Comparison of ENCODE assay signal across 28 cellular contexts in genomic region chr21:31671931-31672330, GRCh38. TPM values are rescaled to one million over a fixed set of nuclear protein-coding genes. Genes with fewer than 3 reads are reported as not detected.
DNase-seq lines count a peak whose midpoint lies in the region; ATAC-seq and TF ChIP-seq lines count a peak whose summit lies in the region.
"Had no signal": no experiment of that assay in that cellular context is flagged by ENCODE, and none has a peak within 500 bp of the region (broad histone marks: within the 10 kb centered on the region; RNA-seq: fewer than 3 reads in every experiment).

No MANE protein-coding gene starts in this region.

- no peaks in the 10 kb centered on the region for H3K9me3 Mint-ChIP-seq in Caco-2 (ENCODE audit: unreplicated experiment)
- H3K9me3 Mint-ChIP-seq in GM23338, result no peaks in the 10 kb centered on the region
- H3K9me3 Mint-ChIP-seq in natural killer cell, result no peaks in the 10 kb centered on the region
- H3K9me3 Mint-ChIP-seq: activated naive CD4-positive, alpha-beta T cell treated with anti-CD3 and anti-CD28 coated beads, Interleukin-2, amount 10 ng/mL, durations not matched to agents 7 days and 5 days; dendritic cell treated with granulocyte-macrophage colony-stimulating factor and Interleukin-4, amounts not matched to agents 40 ng/mL and 50 ng/mL, for 4 days; HFFc6; immature natural killer cell had no signal

- intact Hi-C loops in Caco-2 (cut with micrococcal nuclease; ENCODE audit: unreplicated experiment), result no loop called here
- intact Hi-C loops in natural killer cell (cut with micrococcal nuclease), result no loop called here

- CTCF ChIA-PET in Caco-2 (lab: Charles Lee), result no interaction called here

- H3K36me3 Mint-ChIP-seq in Caco-2 (ENCODE audit: insufficient read depth, unreplicated experiment) (peaks cover 56% of the 10 kb centered on the region), GM23338 (ENCODE audit: low read depth) (peaks cover 25% of the 10 kb centered on the region; the same call in 2 of the 3 replicates), natural killer cell (peaks cover 6% of the 10 kb centered on the region)

- H3K27ac Mint-ChIP-seq in Caco-2 (ENCODE audit: unreplicated experiment), result no peak overlapping the region
- H3K27ac Mint-ChIP-seq in GM23338, result peak overlapping the region; percentile 2; the same call in 1 of the 2 replicates
- H3K27ac Mint-ChIP-seq in natural killer cell, result peak overlapping the region; percentile 5 to 62
- H3K27ac Mint-ChIP-seq: dendritic cell treated with granulocyte-macrophage colony-stimulating factor and Interleukin-4, amounts not matched to agents 40 ng/mL and 50 ng/mL, for 4 days; HFFc6 had no signal

- H3K79me2 ChIP-seq in GM23338 (replicated peaks; ENCODE audit: insufficient read depth), result no peaks in the 10 kb centered on the region
- H3K79me2 ChIP-seq: parathyroid adenoma had no signal

- 0 out of 2 replicates have a peak overlapping the region, but pooled peaks have one; percentile 28 for H3K27ac ChIP-seq in GM23338 (ENCODE audit: low read depth)
- H3K27ac ChIP-seq: cardiac muscle cell, gastrocnemius medialis, left ventricle myocardium inferior, parathyroid adenoma, PC-9, upper lobe of left lung, WERI-Rb-1 had no signal

- H3K4me2 ChIP-seq in GM23338, result no peak overlapping the region
- H3K4me2 ChIP-seq: BLaER1 treated with 17β-estradiol and CSF1 and Interleukin-3, amounts not matched to agents 10 nM and 100 nM; PC-9 had no signal

- H3K4me1 ChIP-seq in Caco-2, result no peaks in the 10 kb centered on the region; the same call in 1 of the 2 replicates
- peaks cover 22% of the 10 kb centered on the region for H3K4me1 ChIP-seq in GM23338 (ENCODE audit: insufficient read depth)
- H3K4me1 ChIP-seq: gastrocnemius medialis, parathyroid adenoma had no signal

- no TSS peak for BruUV-seq in Caco-2 (replicated peaks; lab: Mats Ljungman, UMichigan)

- peaks cover 4% of the 10 kb centered on the region; the same call in 1 of the 2 replicates for H3K36me3 ChIP-seq in Caco-2 (ENCODE audit: control insufficient read depth, insufficient read depth, low read length)
- H3K36me3 ChIP-seq in GM23338 (ENCODE audit: insufficient read depth), result peaks cover 11% of the 10 kb centered on the region; the same call in 1 of the 2 replicates

- peaks cover 5% of the 10 kb centered on the region; the same call in 1 of the 2 replicates for H4K20me1 ChIP-seq in GM23338 (replicated peaks; ENCODE audit: insufficient read depth)

- DNase-seq in Caco-2 (no peak), GM23338 (ENCODE audit: low spot score) (no peak), astrocyte of the hippocampus (ENCODE audit: low read depth, low spot score) (peak; percentile 23), natural killer cell (no peak), cerebellar cortex (ENCODE audit: low spot score) (no peak)
- no peak for DNase-seq in activated CD4-positive, alpha-beta T cell treated with anti-CD3 and anti-CD28 coated beads for 48 hours
- DNase-seq: activated CD4-positive, alpha-beta T cell treated with anti-CD3 and anti-CD28 coated beads, Interleukin-2, amount 50 U/mL, for 4 hours; activated naive CD4-positive, alpha-beta T cell treated with anti-CD3 and anti-CD28 coated beads, Interleukin-2, amount 10 ng/mL, durations not matched to agents 7 days and 5 days; anterior cingulate cortex; Calu3; gastrocnemius medialis; HFFc6; hypothalamus; immature natural killer cell; left ventricle myocardium inferior; midbrain; NCI-H187 treated with DMSO at 0.1 percent for 48 hours; NK-92 treated with Interleukin-12 subunit alpha and Interleukin-12 subunit beta, amount 100 ng/mL, for 24 hours; PC-9; SIG-M5; T-helper 9 cell; WERI-Rb-1 had no signal

- no peak overlapping the region for H2AFZ ChIP-seq in GM23338
- H2AFZ ChIP-seq: parathyroid adenoma, PC-9 had no signal

- no peaks in the 10 kb centered on the region for H3K27me3 Mint-ChIP-seq in Caco-2 (ENCODE audit: insufficient read depth, unreplicated experiment)
- H3K27me3 Mint-ChIP-seq in GM23338 (ENCODE audit: insufficient read depth, low read depth, poor library complexity), result peaks cover 2% of the 10 kb centered on the region
- no peaks in the 10 kb centered on the region for H3K27me3 Mint-ChIP-seq in natural killer cell (ENCODE audit: low read depth in 2 of 2)
- H3K27me3 Mint-ChIP-seq: activated naive CD4-positive, alpha-beta T cell treated with anti-CD3 and anti-CD28 coated beads, Interleukin-2, amount 10 ng/mL, durations not matched to agents 7 days and 5 days; dendritic cell treated with granulocyte-macrophage colony-stimulating factor and Interleukin-4, amounts not matched to agents 40 ng/mL and 50 ng/mL, for 4 days had no signal

- no peaks in the 10 kb centered on the region for H3K9me3 ChIP-seq in Caco-2
- H3K9me3 ChIP-seq: BLaER1 treated with 17β-estradiol and CSF1 and Interleukin-3, amounts not matched to agents 10 nM and 100 nM; gastrocnemius medialis; left ventricle myocardium inferior; upper lobe of left lung had no signal

- H3K4me3 Mint-ChIP-seq in Caco-2 (ENCODE audit: unreplicated experiment) (peak overlapping the region; percentile 29), GM23338 (no peak overlapping the region), natural killer cell (no peak overlapping the region)
- H3K4me3 Mint-ChIP-seq: activated naive CD4-positive, alpha-beta T cell treated with anti-CD3 and anti-CD28 coated beads, Interleukin-2, amount 10 ng/mL, durations not matched to agents 7 days and 5 days; dendritic cell treated with granulocyte-macrophage colony-stimulating factor and Interleukin-4, amounts not matched to agents 40 ng/mL and 50 ng/mL, for 4 days; HFFc6; immature natural killer cell had no signal

- H3F3A ChIP-seq in GM23338 (replicated peaks; ENCODE audit: low read depth), result no peaks in the 10 kb centered on the region

- peak; percentile 60 for ATAC-seq in GM23338
- ATAC-seq in natural killer cell, result no peak
- ATAC-seq in GM18870 (IDR thresholded peaks at IDR 0.05; ENCODE audit: unreplicated experiment), result no peak
- ATAC-seq: gastrocnemius medialis had no signal

- no peak overlapping the region for H3K4me3 ChIP-seq in Caco-2 (ENCODE audit: low read depth, low read length)
- H3K4me3 ChIP-seq in GM23338, result no peak overlapping the region
- H3K4me3 ChIP-seq: BLaER1 treated with 17β-estradiol and CSF1 and Interleukin-3, amounts not matched to agents 10 nM and 100 nM; cardiac muscle cell; gastrocnemius medialis; left ventricle myocardium inferior; PC-9; upper lobe of left lung had no signal

- no peaks in the 10 kb centered on the region for H3K9me2 ChIP-seq in GM23338 (ENCODE audit: insufficient read depth)

- POLR2A ChIA-PET in Caco-2 (lab: Charles Lee), result no interaction called here

- H3K27me3 ChIP-seq in Caco-2 (replicated peaks; ENCODE audit: control insufficient read depth, insufficient read depth, low read length), result no peaks in the 10 kb centered on the region
- no peaks in the 10 kb centered on the region for H3K27me3 ChIP-seq in GM23338 (ENCODE audit: insufficient read depth)
- H3K27me3 ChIP-seq: BLaER1 treated with 17β-estradiol and CSF1 and Interleukin-3, amounts not matched to agents 10 nM and 100 nM; cardiac muscle cell; gastrocnemius medialis; upper lobe of left lung had no signal

- H3K4me1 Mint-ChIP-seq in Caco-2 (ENCODE audit: low read depth, unreplicated experiment) (peaks cover 6% of the 10 kb centered on the region), GM23338 (peaks cover 43% of the 10 kb centered on the region), natural killer cell (peaks cover 4 to 6% of the 10 kb centered on the region in 2 donors)

- TF ChIP-seq CTCF in Caco-2 (IDR thresholded peaks at IDR 0.05; ENCODE audit: insufficient read depth in 1 of 2, low read depth in 1 of 2, low read length in 1 of 2, severe bottlenecking in 1 of 2, unreplicated experiment in 1 of 2) (no peak), GM23338 (conservative IDR thresholded peaks at IDR 0.05; ENCODE audit: low read depth in 2 of 2) (no peak), natural killer cell (IDR thresholded peaks at IDR 0.05) (no peak)

TF ChIP-seq in GM23338, 12 proteins besides CTCF, POLR2A, EP300 and RAD21:
- TF ChIP-seq POLR2AphosphoS5 (IDR thresholded peaks at IDR 0.05; ENCODE audit: low read depth), result peak; percentile 2; the same call in 1 of the 2 replicates
- no peak for TF ChIP-seq EZH2 (IDR thresholded peaks at IDR 0.05; ENCODE audit: low read depth, unreplicated experiment)

RNA-seq across cellular contexts. Expression of gene SOD1, which starts 12.4 kb away (rescaled TPM):
- total RNA-seq in Caco-2 (2022) (227 and 238 TPM in 2 replicates), natural killer cell (10 to 100 TPM; 57.9 to 75.7 (median 64.8) TPM)
- 123 and 126 TPM in 2 replicates for total RNA-seq in GM23338 (2014; rRNA removed; shearing (Covaris generic))
- polyA plus RNA-seq in GM23338 (2016; fragmentation: Nextera tagmentation; extraction: Ambion mirVana), result 454 and 469 TPM in 2 replicates

RNA-seq across cellular contexts. Expression of gene SCAF4, which starts 60.0 kb away (rescaled TPM):
- total RNA-seq in Caco-2 (2022) (50.2 and 53.1 TPM in 2 replicates), natural killer cell (100 to 1,000 TPM in 2 of 3 donors, 10 to 100 TPM in 1; 93.2 to 109 (median 101) TPM)
- total RNA-seq in GM23338 (2014; rRNA removed; shearing (Covaris generic)), result 29.7 and 35.2 TPM in 2 replicates
- polyA plus RNA-seq in GM23338 (2016; fragmentation: Nextera tagmentation; extraction: Ambion mirVana), result 42.1 and 45.8 TPM in 2 replicates
